In genomic region chr16:77584205-77584859, GRCh38 we compare ENCODE assay signal across 8 cellular contexts.
A peak's percentile ranks its signal among the peaks of the same experiment; 100 is the strongest.
DNase-seq lines count a peak whose midpoint lies in the region; ATAC-seq and TF ChIP-seq lines count a peak whose summit lies in the region.

No MANE protein-coding gene starts in this region.

- H3K4me3 ChIP-seq in NB4 (ENCODE audit: low read depth, low read length) (no peak overlapping the region), cardiac fibroblast (replicated peaks in 1 of 2; ENCODE audit: low read depth in 2 of 2, low read length in 2 of 2) (no peak overlapping the region)

- TF ChIP-seq POLR2A in NB4 (IDR thresholded peaks at IDR 0.05; ENCODE audit: extremely low read depth, insufficient read length) = no peak

- in situ Hi-C loops in Caki2 (cut with HindIII; ENCODE audit: low pct_unique_long_range_greater_than_20kb, low sequenced_read_pairs) = no loop called here

- DNase-seq in Caki2 (ENCODE audit: low read depth) (peak; percentile 39), NB4 (ENCODE audit: low read depth) (peak; percentile 70), T-helper 2 cell (peak in 3 of 5 experiments; percentile 12 to 58 (median 16)), cardiac fibroblast (ENCODE audit: low read depth in 2 of 2) (peak; percentile 79 to 88), left colon (peak in 1 of 2 donors; percentile 33)
- DNase-seq in stimulated activated CD4-positive, alpha-beta T cell treated with anti-CD3 and anti-CD28 coated beads, TNF-alpha, amount 100 ng/mL, for 4 hours (ENCODE audit: low read depth in 3 of 3) = peak in 2 of 3 experiments; percentile 5
- DNase-seq in NK-92 treated with Interleukin-12 subunit alpha and Interleukin-12 subunit beta, amount 100 ng/mL, for 24 hours (lab: John Stamatoyannopoulos, UW) = no peak

- TF ChIP-seq CTCF in NB4 (IDR thresholded peaks at IDR 0.05; ENCODE audit: low read depth, low read length) (peak; percentile 78), cardiac fibroblast (IDR thresholded peaks at IDR 0.05; ENCODE audit: low read depth, low read length) (peak; percentile 76)

- intact Hi-C loops in left colon (cut with DNase I, micrococcal nuclease) = no loop called here

- peak; percentile 67 for ATAC-seq in GM21367 (IDR thresholded peaks at IDR 0.05; ENCODE audit: unreplicated experiment)
- ATAC-seq in left colon = peak; percentile 49
